ENCODE assay signal across 1 cellular context in the genomic region with DNA sequence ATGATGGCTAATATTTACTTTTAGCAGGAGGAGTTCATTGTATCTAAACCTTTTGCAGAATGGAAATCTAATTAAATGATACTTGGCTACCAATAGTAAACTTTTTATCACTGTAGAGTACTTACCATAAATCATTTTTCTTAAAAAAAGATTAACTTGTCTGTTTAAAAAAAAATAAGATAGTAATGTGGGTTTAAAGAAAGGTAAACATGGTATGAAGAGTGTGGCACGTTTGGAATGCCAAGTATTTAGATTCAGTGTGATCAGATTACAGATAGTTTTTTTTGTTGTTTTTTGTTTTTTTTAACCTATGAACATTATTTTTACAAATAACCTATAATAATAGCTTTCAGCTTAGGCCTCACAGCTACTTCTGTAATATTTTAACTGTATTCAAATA.
TF ChIP-seq lines count a peak whose summit lies in the region.

No MANE protein-coding gene starts in this region.

TF ChIP-seq in IMR-90, 13 proteins besides CTCF, POLR2A, EP300 and RAD21 (continued from another document):
- TF ChIP-seq FOS (IDR thresholded peaks at IDR 0.05; ENCODE audit: low read depth, low read length) (no peak), SMC3 (IDR thresholded peaks at IDR 0.05; ENCODE audit: low read depth, low read length) (no peak), BHLHE40 (IDR thresholded peaks at IDR 0.05; ENCODE audit: low read depth, low read length) (no peak), RFX5 (IDR thresholded peaks at IDR 0.05; ENCODE audit: low read depth, low read length) (no peak), MAZ (IDR thresholded peaks at IDR 0.05; ENCODE audit: borderline replicate concordance, low read depth, low read length) (no peak), RCOR1 (IDR thresholded peaks at IDR 0.05; ENCODE audit: insufficient replicate concordance, low read length) (no peak), MXI1 (IDR thresholded peaks at IDR 0.05; ENCODE audit: borderline replicate concordance, low read depth, low read length) (no peak), CHD1 (IDR thresholded peaks at IDR 0.05; ENCODE audit: low read depth, low read length) (no peak), CEBPB (IDR thresholded peaks at IDR 0.05; ENCODE audit: low read depth, low read length) (no peak)
- TF ChIP-seq, protein P1, sequence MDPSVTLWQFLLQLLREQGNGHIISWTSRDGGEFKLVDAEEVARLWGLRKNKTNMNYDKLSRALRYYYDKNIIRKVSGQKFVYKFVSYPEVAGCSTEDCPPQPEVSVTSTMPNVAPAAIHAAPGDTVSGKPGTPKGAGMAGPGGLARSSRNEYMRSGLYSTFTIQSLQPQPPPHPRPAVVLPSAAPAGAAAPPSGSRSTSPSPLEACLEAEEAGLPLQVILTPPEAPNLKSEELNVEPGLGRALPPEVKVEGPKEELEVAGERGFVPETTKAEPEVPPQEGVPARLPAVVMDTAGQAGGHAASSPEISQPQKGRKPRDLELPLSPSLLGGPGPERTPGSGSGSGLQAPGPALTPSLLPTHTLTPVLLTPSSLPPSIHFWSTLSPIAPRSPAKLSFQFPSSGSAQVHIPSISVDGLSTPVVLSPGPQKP (IDR thresholded peaks at IDR 0.05; ENCODE audit: borderline replicate concordance, low read depth, low read length): no peak
- TF ChIP-seq, protein P2, sequence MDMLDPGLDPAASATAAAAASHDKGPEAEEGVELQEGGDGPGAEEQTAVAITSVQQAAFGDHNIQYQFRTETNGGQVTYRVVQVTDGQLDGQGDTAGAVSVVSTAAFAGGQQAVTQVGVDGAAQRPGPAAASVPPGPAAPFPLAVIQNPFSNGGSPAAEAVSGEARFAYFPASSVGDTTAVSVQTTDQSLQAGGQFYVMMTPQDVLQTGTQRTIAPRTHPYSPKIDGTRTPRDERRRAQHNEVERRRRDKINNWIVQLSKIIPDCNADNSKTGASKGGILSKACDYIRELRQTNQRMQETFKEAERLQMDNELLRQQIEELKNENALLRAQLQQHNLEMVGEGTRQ (IDR thresholded peaks at IDR 0.05; ENCODE audit: low read depth, low read length): no peak
